ENCODE assay signal across 8 cellular contexts in genomic region chr6:38638941-38639497, GRCh38. TPM values are rescaled to one million over a fixed set of nuclear protein-coding genes. Genes with fewer than 3 reads are reported as not detected.
DNase-seq lines count a peak whose midpoint lies in the region; ATAC-seq and TF ChIP-seq lines count a peak whose summit lies in the region.

No MANE protein-coding gene starts in this region.

- TF ChIP-seq CTCF in neural crest cell (conservative IDR thresholded peaks at IDR 0.05): no peak

- no peaks in the 10 kb centered on the region for H3K9me3 Mint-ChIP-seq in activated T-cell treated with anti-CD3 and anti-CD28 coated beads, Interleukin-2, amount 50 U/mL, for 72 hours
- no peaks in the 10 kb centered on the region for H3K9me3 Mint-ChIP-seq in neural crest cell

- peak overlapping the region; percentile 82 for H3K27ac Mint-ChIP-seq in activated T-cell treated with anti-CD3 and anti-CD28 coated beads, Interleukin-2, amount 50 U/mL, for 72 hours
- H3K27ac Mint-ChIP-seq in neural crest cell (ENCODE audit: unreplicated experiment): no peak overlapping the region

- H3K4me1 Mint-ChIP-seq in activated T-cell treated with anti-CD3 and anti-CD28 coated beads, Interleukin-2, amount 50 U/mL, for 72 hours (ENCODE audit: low read depth): peaks cover 64% of the 10 kb centered on the region
- H3K4me1 Mint-ChIP-seq in neural crest cell: peaks cover 23% of the 10 kb centered on the region

- no peaks in the 10 kb centered on the region for H3K36me3 Mint-ChIP-seq in activated T-cell treated with anti-CD3 and anti-CD28 coated beads, Interleukin-2, amount 50 U/mL, for 72 hours (ENCODE audit: insufficient read depth in 2 of 2)
- H3K36me3 Mint-ChIP-seq in neural crest cell (ENCODE audit: low read depth): no peaks in the 10 kb centered on the region

- peak; percentile 35 for ATAC-seq in HG03025 (IDR thresholded peaks at IDR 0.05; ENCODE audit: low FRiP score, unreplicated experiment)
- peak; percentile 73 to 77 for ATAC-seq in activated T-cell treated with anti-CD3 and anti-CD28 coated beads, Interleukin-2, amount 50 U/mL, for 72 hours (replicated peaks in 1 of 2)

- no peaks in the 10 kb centered on the region for H3K27me3 Mint-ChIP-seq in activated T-cell treated with anti-CD3 and anti-CD28 coated beads, Interleukin-2, amount 50 U/mL, for 72 hours (ENCODE audit: low read depth)
- no peaks in the 10 kb centered on the region for H3K27me3 Mint-ChIP-seq in neural crest cell (ENCODE audit: low read depth)

- DNase-seq in DMS 273 (lab: John Stamatoyannopoulos, UW; ENCODE audit: unreplicated experiment): peak; percentile 71
- DNase-seq in DMS 273 treated with DMSO at 0.1 percent for 48 hours (lab: John Stamatoyannopoulos, UW): no peak
- peak; percentile 23 for DNase-seq in NOMO-1 treated with DMSO at 0.1 percent for 48 hours (lab: John Stamatoyannopoulos, UW; ENCODE audit: unreplicated experiment)
- DNase-seq in activated T-cell treated with anti-CD3 and anti-CD28 coated beads, Interleukin-2, amount 50 U/mL, for 72 hours: peak; percentile 71 to 74
- DNase-seq in fibroblast of gingiva (ENCODE audit: low read depth): peak; percentile 29
- DNase-seq in neural crest cell (ENCODE audit: low read depth, low spot score): no peak
- DNase-seq in stromal cell of bone marrow (ENCODE audit: low read depth): peak; percentile 33

- peak overlapping the region; percentile 87 to 94 for H3K4me3 Mint-ChIP-seq in activated T-cell treated with anti-CD3 and anti-CD28 coated beads, Interleukin-2, amount 50 U/mL, for 72 hours
- peak overlapping the region; percentile 84 for H3K4me3 Mint-ChIP-seq in neural crest cell

RNA-seq across cellular contexts. Expression of gene BTBD9, which starts 0.7 kb away (rescaled TPM):
- 10 to 100 TPM; 19.8 to 24.9 TPM for total RNA-seq in activated T-cell treated with anti-CD3 and anti-CD28 coated beads, Interleukin-2, amount 50 U/mL, for 72 hours
- total RNA-seq in neural crest cell: 15.4 and 18.0 TPM in 2 replicates

Comparison
In these comparisons a context has a peak if more than half of its experiments do, and no peak if none do; other contexts are left out.
1. DNase-seq: peak in DMS 273 (single experiment), NOMO-1 treated with DMSO at 0.1 percent for 48 hours (single experiment), activated T-cell treated with anti-CD3 and anti-CD28 coated beads, Interleukin-2, amount 50 U/mL, for 72 hours (2 of 2), fibroblast of gingiva (single experiment) and stromal cell of bone marrow (single experiment); none in DMS 273 treated with DMSO at 0.1 percent for 48 hours (single experiment) and neural crest cell (single experiment).